In the genomic region with DNA sequence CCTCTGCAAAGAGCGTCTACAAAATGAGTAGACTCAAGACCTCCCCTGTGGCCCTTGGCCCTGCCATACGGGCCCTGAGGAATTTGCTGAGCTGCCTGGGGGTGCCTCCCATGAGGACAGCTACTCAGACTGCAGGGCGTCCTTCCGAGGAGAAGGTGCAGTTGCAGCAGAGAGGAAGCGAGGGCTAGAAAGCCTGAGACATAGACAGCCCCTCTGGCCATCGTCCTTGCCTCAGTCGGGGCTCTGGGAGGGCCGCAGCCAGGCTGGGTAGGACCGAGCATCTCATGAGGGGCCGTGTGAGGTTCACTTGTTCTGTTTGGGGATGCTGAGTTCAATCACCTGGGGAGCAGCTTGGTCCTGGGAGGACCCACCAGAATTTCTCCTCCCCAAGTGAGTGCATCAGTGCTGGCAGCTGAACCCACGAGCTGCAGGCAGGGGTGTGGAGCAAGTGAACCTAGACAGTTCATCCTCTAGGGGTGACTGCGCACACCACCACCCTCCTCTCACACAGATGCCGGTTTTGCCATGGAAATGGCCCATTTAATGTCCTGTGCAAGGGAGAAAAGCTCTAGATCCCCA, we compare ENCODE assay signal across 15 cellular contexts. TPM values are rescaled to one million over a fixed set of nuclear protein-coding genes. Genes with fewer than 3 reads are reported as not detected.
A peak's percentile ranks its signal among the peaks of the same experiment; 100 is the strongest.
DNase-seq lines count a peak whose midpoint lies in the region; ATAC-seq and TF ChIP-seq lines count a peak whose summit lies in the region.
"Had no signal": no experiment of that assay in that cellular context is flagged by ENCODE, and none has a peak within 500 bp of the region (broad histone marks: within the 10 kb centered on the region; RNA-seq: fewer than 3 reads in every experiment).

No MANE protein-coding gene starts in this region.

- H3K4ac ChIP-seq in neuronal stem cell (ENCODE audit: low read length), result no peak overlapping the region

- H2AK5ac ChIP-seq in neuronal stem cell (ENCODE audit: low read depth, low read length), result no peak overlapping the region

- H3K27ac ChIP-seq in dorsolateral prefrontal cortex (peak overlapping the region in 53 of 59 donors; percentile 20 to 99 (median 97)), neuronal stem cell (replicated peaks; ENCODE audit: low read length) (no peak overlapping the region), temporal lobe (ENCODE audit: low read depth, low read length) (peak overlapping the region; percentile 62)

- no peak overlapping the region for H3K4me2 ChIP-seq in neuronal stem cell (ENCODE audit: insufficient read depth, low read length, poor library complexity, severe bottlenecking)

- ATAC-seq in left ventricle myocardium superior, result no peak
- ATAC-seq in left lobe of liver, result no peak

- H3K4me1 ChIP-seq in neuronal stem cell (ENCODE audit: control insufficient read depth in 2 of 2, insufficient read depth in 1 of 2, low read depth in 1 of 2, low read length in 2 of 2), result peaks cover 21 to 28% of the 10 kb centered on the region in 2 donors

- H3K23ac ChIP-seq in neuronal stem cell (ENCODE audit: low read depth, low read length, poor library complexity), result peak overlapping the region; percentile 87

- H3K9me3 ChIP-seq in neuronal stem cell (replicated peaks in 1 of 2; ENCODE audit: control insufficient read depth in 2 of 2, insufficient read depth in 1 of 2, low read depth in 1 of 2, low read length in 2 of 2), result no peaks in the 10 kb centered on the region

- no peak overlapping the region for H2BK5ac ChIP-seq in neuronal stem cell (ENCODE audit: low read length)

- H3K9ac ChIP-seq in neuronal stem cell (ENCODE audit: low read depth, low read length, poor library complexity), result no peak overlapping the region

- H3K79me1 ChIP-seq in neuronal stem cell (ENCODE audit: low read depth, low read length), result no peaks in the 10 kb centered on the region

- H3K27me3 ChIP-seq in dorsolateral prefrontal cortex, result no peaks in the 10 kb centered on the region
- peaks cover 0 to 12% (median 6%) of the 10 kb centered on the region in 3 experiments for H3K27me3 ChIP-seq in neuronal stem cell (ENCODE audit: control insufficient read depth in 3 of 3, insufficient read depth in 3 of 3, low read depth in 1 of 3, low read length in 3 of 3)

- no peak overlapping the region for H2AFZ ChIP-seq in neuronal stem cell (ENCODE audit: low read length)

- H2BK15ac ChIP-seq in neuronal stem cell (ENCODE audit: low read length), result no peak overlapping the region

- no peak overlapping the region for H4K8ac ChIP-seq in neuronal stem cell (ENCODE audit: low read depth, low read length)

- H3K36me3 ChIP-seq in neuronal stem cell (replicated peaks in 1 of 2; ENCODE audit: control insufficient read depth in 2 of 2, insufficient read depth in 2 of 2, low read length in 2 of 2), result no peaks in the 10 kb centered on the region

- DNase-seq in cardiac septum (ENCODE audit: low spot score), result peak; percentile 54
- no peak for DNase-seq in left ventricle myocardium superior
- no peak for DNase-seq in dorsolateral prefrontal cortex
- no peak for DNase-seq in neuronal stem cell (ENCODE audit: low spot score)
- DNase-seq in anterior cingulate cortex (lab: John Stamatoyannopoulos, UW), result no peak
- DNase-seq in left lobe of liver (ENCODE audit: low spot score), result no peak
- no peak for DNase-seq in GF-D8 (lab: John Stamatoyannopoulos, UW)
- DNase-seq: ACHN; C1 segment of cervical spinal cord; Calu3; CD4-positive, alpha-beta T cell; DMS 273 treated with DMSO at 0.1 percent for 48 hours; GOT3; HCEC 1CT had no signal

- H3K4me3 ChIP-seq in dorsolateral prefrontal cortex (no peak overlapping the region), neuronal stem cell (ENCODE audit: low read length in 2 of 2) (no peak overlapping the region)

- no peak overlapping the region for H2BK12ac ChIP-seq in neuronal stem cell (ENCODE audit: low read length)

- H3K18ac ChIP-seq in neuronal stem cell (ENCODE audit: low read length), result peak overlapping the region; percentile 54

- no peak overlapping the region for H4K91ac ChIP-seq in neuronal stem cell (ENCODE audit: low read depth, low read length, poor library complexity)

- WGBS in neuronal stem cell (ENCODE audit: extremely low coverage in 2 of 2, insufficient read length in 2 of 2, insufficient replicate concordance in 1 of 2), 2 donors, result no CpG with 5 or more reads among the region's 13 CpGs

- H2BK120ac ChIP-seq in neuronal stem cell (ENCODE audit: low read depth, low read length), result no peak overlapping the region

- intact Hi-C loops in cardiac septum (cut with DNase I) (no loop called here), left ventricle myocardium superior (cut with micrococcal nuclease) (no loop called here), dorsolateral prefrontal cortex (cut with DNase I) (loop anchor here in 1 of 2 donors (2.0 kb wide), 1 partner anchor 19 kb away; no protein-coding TSS in a partner anchor)

- TF ChIP-seq CTCF in dorsolateral prefrontal cortex (IDR thresholded peaks at IDR 0.05 in 54 of 56, conservative IDR thresholded peaks at IDR 0.05 in 2 of 56; ENCODE audit: low read depth in 1 of 56, partially characterized antibody in 56 of 56), result no peak

- H3K14ac ChIP-seq in neuronal stem cell (ENCODE audit: low read length), result no peak overlapping the region

RNA-seq across cellular contexts. Expression of a gene that starts 20.3 kb away (rescaled TPM):
- 4.9 TPM for total RNA-seq in cardiac septum
- 15.8 TPM for total RNA-seq in left ventricle myocardium superior
- 100 to 1,000 TPM; 123 to 242 (median 175) TPM for total RNA-seq in dorsolateral prefrontal cortex
- 10.1 TPM for polyA plus RNA-seq in neuronal stem cell (2013, experiment 1 of 2)
- polyA plus RNA-seq in neuronal stem cell (2013, experiment 2 of 2), result 10.1 TPM
- total RNA-seq in temporal lobe, result 56.5 TPM
- total RNA-seq in left lobe of liver, result 6.5 TPM
